Comparison of ENCODE assay signal across 31 cellular contexts in genomic region chr6:1254326-1254725, GRCh38. TPM values are rescaled to one million over a fixed set of nuclear protein-coding genes. Genes with fewer than 3 reads are reported as not detected.
"Had no signal": no experiment of that assay in that cellular context is flagged by ENCODE, and none has a peak within 500 bp of the region (broad histone marks: within the 10 kb centered on the region; RNA-seq: fewer than 3 reads in every experiment).

No MANE protein-coding gene starts in this region.

- H3K4me1 ChIP-seq: colonic mucosa, esophagus muscularis mucosa, foreskin keratinocyte, gastrocnemius medialis, gastroesophageal sphincter, heart left ventricle had no signal

- H3K27me3 ChIP-seq: colonic mucosa, esophagus muscularis mucosa, esophagus squamous epithelium, foreskin keratinocyte, gastrocnemius medialis, gastroesophageal sphincter had no signal

- DNase-seq: colonic mucosa; cortex of kidney; dermis blood vessel endothelial cell; dorsolateral prefrontal cortex; effector CD4-positive, alpha-beta T cell; effector CD8-positive, alpha-beta T cell; effector memory CD4-positive, alpha-beta T cell; effector memory CD8-positive, alpha-beta T cell; endodermal cell; erythroblast; esophagus squamous epithelium; foreskin fibroblast; foreskin keratinocyte; foreskin melanocyte; gastrocnemius medialis; glutamatergic neuron; head of caudate nucleus; heart left ventricle had no signal

- H3K4me3 Mint-ChIP-seq: dendritic cell treated with granulocyte-macrophage colony-stimulating factor and Interleukin-4, amounts not matched to agents 40 ng/mL and 50 ng/mL, for 4 days; effector memory CD8-positive, alpha-beta T cell; endodermal cell had no signal

- H3K4me3 ChIP-seq: colonic mucosa, coronary artery, dorsolateral prefrontal cortex, esophagus muscularis mucosa, esophagus squamous epithelium, gastrocnemius medialis, gastroesophageal sphincter, heart left ventricle had no signal

- H3K36me3 ChIP-seq: colonic mucosa, esophagus muscularis mucosa, esophagus squamous epithelium, gastrocnemius medialis, gastroesophageal sphincter, heart left ventricle had no signal

- H3K27ac ChIP-seq: colonic mucosa, coronary artery, dorsolateral prefrontal cortex, epithelial cell of prostate, esophagus muscularis mucosa, esophagus squamous epithelium, foreskin keratinocyte, gastrocnemius medialis, gastroesophageal sphincter, heart left ventricle had no signal

- H3K9me3 Mint-ChIP-seq: dendritic cell treated with granulocyte-macrophage colony-stimulating factor and Interleukin-4, amounts not matched to agents 40 ng/mL and 50 ng/mL, for 4 days; effector memory CD8-positive, alpha-beta T cell had no signal

- H3K9me3 ChIP-seq: colonic mucosa, esophagus muscularis mucosa, esophagus squamous epithelium, gastrocnemius medialis, gastroesophageal sphincter, heart left ventricle had no signal

- H3K27ac Mint-ChIP-seq: dendritic cell treated with granulocyte-macrophage colony-stimulating factor and Interleukin-4, amounts not matched to agents 40 ng/mL and 50 ng/mL, for 4 days; effector memory CD8-positive, alpha-beta T cell; endodermal cell had no signal

- ATAC-seq: effector memory CD8-positive, alpha-beta T cell; esophagus mucosa; foreskin keratinocyte; gastrocnemius medialis; gastroesophageal sphincter; heart left ventricle had no signal

- H3K4me1 Mint-ChIP-seq: endodermal cell had no signal

- FAIRE-seq: colon, endometrium, endothelial cell of umbilical vein, frontal cortex had no signal

RNA-seq across cellular contexts. Expression of gene FOXQ1, which starts 57.6 kb away (rescaled TPM):
- total RNA-seq: chondrocyte, dermis blood vessel endothelial cell, dermis microvascular lymphatic vessel endothelial cell, endothelial cell of umbilical vein, glomerular endothelial cell, heart left ventricle had no signal
- polyA plus RNA-seq: endothelial cell of umbilical vein had no signal
